Comparison of ENCODE assay signal across 1 cellular context in the genomic region with DNA sequence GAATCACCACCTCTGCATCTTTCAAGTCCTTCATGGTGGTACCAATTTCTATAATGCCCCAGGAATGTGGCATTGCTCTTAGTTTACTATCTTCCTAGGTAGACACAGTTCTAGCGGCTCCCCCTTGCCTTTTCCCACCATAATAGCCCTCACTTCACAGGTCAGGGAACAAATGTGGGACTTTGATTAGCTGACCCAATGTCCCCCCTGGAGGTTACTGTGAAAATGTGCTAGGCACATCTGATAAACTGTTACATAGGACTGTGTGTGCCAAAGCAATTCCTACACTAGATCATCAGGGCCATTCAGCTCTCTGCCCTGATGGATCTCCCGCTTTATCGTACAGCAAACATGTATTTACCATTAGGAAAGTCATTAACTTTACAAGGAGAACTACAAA.
TF ChIP-seq lines count a peak whose summit lies in the region.

No MANE protein-coding gene starts in this region.

TF ChIP-seq in SK-N-SH treated with all-trans-retinoic acid at 6 μM for 48 hours, 23 proteins besides CTCF, POLR2A, EP300 and RAD21 (continued from another document):
- TF ChIP-seq, protein P1, sequence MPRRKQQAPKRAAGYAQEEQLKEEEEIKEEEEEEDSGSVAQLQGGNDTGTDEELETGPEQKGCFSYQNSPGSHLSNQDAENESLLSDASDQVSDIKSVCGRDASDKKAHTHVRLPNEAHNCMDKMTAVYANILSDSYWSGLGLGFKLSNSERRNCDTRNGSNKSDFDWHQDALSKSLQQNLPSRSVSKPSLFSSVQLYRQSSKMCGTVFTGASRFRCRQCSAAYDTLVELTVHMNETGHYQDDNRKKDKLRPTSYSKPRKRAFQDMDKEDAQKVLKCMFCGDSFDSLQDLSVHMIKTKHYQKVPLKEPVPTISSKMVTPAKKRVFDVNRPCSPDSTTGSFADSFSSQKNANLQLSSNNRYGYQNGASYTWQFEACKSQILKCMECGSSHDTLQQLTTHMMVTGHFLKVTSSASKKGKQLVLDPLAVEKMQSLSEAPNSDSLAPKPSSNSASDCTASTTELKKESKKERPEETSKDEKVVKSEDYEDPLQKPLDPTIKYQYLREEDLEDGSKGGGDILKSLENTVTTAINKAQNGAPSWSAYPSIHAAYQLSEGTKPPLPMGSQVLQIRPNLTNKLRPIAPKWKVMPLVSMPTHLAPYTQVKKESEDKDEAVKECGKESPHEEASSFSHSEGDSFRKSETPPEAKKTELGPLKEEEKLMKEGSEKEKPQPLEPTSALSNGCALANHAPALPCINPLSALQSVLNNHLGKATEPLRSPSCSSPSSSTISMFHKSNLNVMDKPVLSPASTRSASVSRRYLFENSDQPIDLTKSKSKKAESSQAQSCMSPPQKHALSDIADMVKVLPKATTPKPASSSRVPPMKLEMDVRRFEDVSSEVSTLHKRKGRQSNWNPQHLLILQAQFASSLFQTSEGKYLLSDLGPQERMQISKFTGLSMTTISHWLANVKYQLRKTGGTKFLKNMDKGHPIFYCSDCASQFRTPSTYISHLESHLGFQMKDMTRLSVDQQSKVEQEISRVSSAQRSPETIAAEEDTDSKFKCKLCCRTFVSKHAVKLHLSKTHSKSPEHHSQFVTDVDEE (CRISPR knock-in tag; IDR thresholded peaks at IDR 0.05): no peak
- TF ChIP-seq ZFP30 (CRISPR knock-in tag; IDR thresholded peaks at IDR 0.05): no peak
TF ChIP-seq in SK-N-SH treated with all-trans-retinoic acid at 6 μM for 48 hours: peak in this region for 0.
